ENCODE assay signal across 25 cellular contexts in the genomic region with DNA sequence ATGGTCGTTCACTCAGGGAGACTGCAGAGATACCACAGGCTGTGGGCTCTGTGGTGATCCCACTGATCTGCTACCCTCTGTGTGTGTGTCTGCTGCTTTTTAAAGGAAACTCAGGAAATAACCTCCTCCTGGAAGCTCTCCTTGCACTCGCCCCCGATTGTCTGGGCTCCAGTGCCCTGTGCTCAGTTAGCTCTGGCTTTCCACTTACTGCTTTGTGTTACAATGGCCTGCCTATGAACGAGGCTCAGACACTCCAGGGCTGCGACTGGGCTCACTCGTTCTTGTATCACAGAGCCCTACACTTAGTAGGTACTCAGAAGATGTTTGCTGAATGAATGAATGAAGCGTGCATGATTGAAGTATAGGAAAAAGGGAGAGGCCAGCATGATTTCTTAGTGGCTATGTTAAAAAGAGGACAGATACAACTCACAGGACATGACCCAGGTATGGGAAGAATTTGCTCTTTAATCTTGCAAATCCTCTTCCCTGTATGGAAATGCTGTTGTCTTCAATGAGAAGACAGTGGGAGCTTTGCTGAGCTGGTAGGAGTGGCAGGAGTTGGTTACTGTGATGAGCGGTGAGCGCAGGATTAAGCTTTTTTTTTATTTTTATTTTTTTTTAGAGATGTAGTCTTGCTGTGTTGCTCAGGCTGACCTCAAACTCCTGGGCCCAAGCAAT. TPM values are rescaled to one million over a fixed set of nuclear protein-coding genes. Genes with fewer than 3 reads are reported as not detected.
DNase-seq lines count a peak whose midpoint lies in the region; ATAC-seq and TF ChIP-seq lines count a peak whose summit lies in the region.
"Had no signal": no experiment of that assay in that cellular context is flagged by ENCODE, and none has a peak within 500 bp of the region (broad histone marks: within the 10 kb centered on the region; RNA-seq: fewer than 3 reads in every experiment).

No MANE protein-coding gene starts in this region.

- ATAC-seq in activated naive CD8-positive, alpha-beta T cell treated with anti-CD3 and anti-CD28 coated beads, Interleukin-2, amount 10 ng/mL, durations not matched to agents 7 days and 5 days (ENCODE audit: low read depth): no peak
- ATAC-seq in activated naive CD8-positive, alpha-beta T cell treated with anti-CD3 and anti-CD28 coated beads, Interleukin-2, amount 50 U/mL, for 24 hours: no peak
- no peak for ATAC-seq in GM21526 (IDR thresholded peaks at IDR 0.05; ENCODE audit: low FRiP score, unreplicated experiment)
- ATAC-seq in GM19467 (IDR thresholded peaks at IDR 0.05; ENCODE audit: unreplicated experiment): no peak
- ATAC-seq: HCT116 had no signal

- H3K27me3 Mint-ChIP-seq in activated naive CD8-positive, alpha-beta T cell treated with anti-CD3 and anti-CD28 coated beads, Interleukin-2, amount 10 ng/mL, durations not matched to agents 7 days and 5 days: no peaks in the 10 kb centered on the region
- H3K27me3 Mint-ChIP-seq in activated naive CD8-positive, alpha-beta T cell treated with anti-CD3 and anti-CD28 coated beads, Interleukin-2, amount 50 U/mL, for 24 hours: no peaks in the 10 kb centered on the region
- H3K27me3 Mint-ChIP-seq in endothelial cell (ENCODE audit: unreplicated experiment) (peaks cover 3% of the 10 kb centered on the region), nephron progenitor cell (ENCODE audit: low read depth, poor library complexity) (peaks cover 5% of the 10 kb centered on the region)
- H3K27me3 Mint-ChIP-seq: CD4-positive, alpha-beta T cell had no signal

- no peaks in the 10 kb centered on the region for H3K9me3 ChIP-seq in HUES6 (ENCODE audit: control insufficient read depth, insufficient read depth, low read depth, low read length)
- H3K9me3 ChIP-seq: BLaER1, MG63, Peyer's patch, SJCRH30 had no signal

- peaks cover 16% of the 10 kb centered on the region for H3K4me1 Mint-ChIP-seq in activated naive CD8-positive, alpha-beta T cell treated with anti-CD3 and anti-CD28 coated beads, Interleukin-2, amount 10 ng/mL, durations not matched to agents 7 days and 5 days
- H3K4me1 Mint-ChIP-seq in activated naive CD8-positive, alpha-beta T cell treated with anti-CD3 and anti-CD28 coated beads, Interleukin-2, amount 50 U/mL, for 24 hours: peaks cover 3% of the 10 kb centered on the region
- peaks cover 41% of the 10 kb centered on the region for H3K4me1 Mint-ChIP-seq in endothelial cell (ENCODE audit: unreplicated experiment)
- H3K4me1 Mint-ChIP-seq in nephron progenitor cell: peaks cover 30% of the 10 kb centered on the region

- no peak overlapping the region for H3K9ac ChIP-seq in HUES6 (ENCODE audit: low read length)
- H3K9ac ChIP-seq: BLaER1 had no signal

- H3K4me3 ChIP-seq in HUES6 (ENCODE audit: low read depth, low read length): peak overlapping the region; percentile 14; the same call in 1 of the 2 replicates
- H3K4me3 ChIP-seq: BLaER1, MG63, Peyer's patch, SJCRH30 had no signal

- no peak overlapping the region for H3K4me3 Mint-ChIP-seq in activated naive CD8-positive, alpha-beta T cell treated with anti-CD3 and anti-CD28 coated beads, Interleukin-2, amount 10 ng/mL, durations not matched to agents 7 days and 5 days
- H3K4me3 Mint-ChIP-seq in activated naive CD8-positive, alpha-beta T cell treated with anti-CD3 and anti-CD28 coated beads, Interleukin-2, amount 50 U/mL, for 24 hours: no peak overlapping the region
- no peak overlapping the region for H3K4me3 Mint-ChIP-seq in endothelial cell (ENCODE audit: unreplicated experiment)
- no peak overlapping the region for H3K4me3 Mint-ChIP-seq in nephron progenitor cell
- H3K4me3 Mint-ChIP-seq: CD4-positive, alpha-beta T cell had no signal

- no peaks in the 10 kb centered on the region for H3K36me3 ChIP-seq in HUES6 (ENCODE audit: control insufficient read depth, insufficient read depth, low read length)
- H3K36me3 ChIP-seq: BLaER1, MG63, Peyer's patch, SJCRH30 had no signal

- peaks cover 15% of the 10 kb centered on the region for H3K4me1 ChIP-seq in HUES6 (ENCODE audit: control insufficient read depth, insufficient read depth, low read length)
- H3K4me1 ChIP-seq: Peyer's patch, SJCRH30 had no signal

- H3K27ac Mint-ChIP-seq in activated naive CD8-positive, alpha-beta T cell treated with anti-CD3 and anti-CD28 coated beads, Interleukin-2, amount 10 ng/mL, durations not matched to agents 7 days and 5 days: peak overlapping the region; percentile 47
- H3K27ac Mint-ChIP-seq in activated naive CD8-positive, alpha-beta T cell treated with anti-CD3 and anti-CD28 coated beads, Interleukin-2, amount 50 U/mL, for 24 hours: no peak overlapping the region
- H3K27ac Mint-ChIP-seq in endothelial cell (ENCODE audit: unreplicated experiment): peak overlapping the region; percentile 91
- H3K27ac Mint-ChIP-seq in nephron progenitor cell: peak overlapping the region; percentile 43
- H3K27ac Mint-ChIP-seq: CD4-positive, alpha-beta T cell had no signal

- POLR2A ChIA-PET in activated naive CD8-positive, alpha-beta T cell treated with anti-CD3 and anti-CD28 coated beads, Interleukin-2, amount 10 ng/mL, durations not matched to agents 7 days and 5 days (lab: Charles Lee): no interaction called here

- DNase-seq in activated naive CD8-positive, alpha-beta T cell treated with anti-CD3 and anti-CD28 coated beads, Interleukin-2, amount 10 ng/mL, durations not matched to agents 7 days and 5 days: no peak
- DNase-seq in activated naive CD8-positive, alpha-beta T cell treated with anti-CD3 and anti-CD28 coated beads, Interleukin-2, amount 50 U/mL, for 24 hours: no peak
- DNase-seq in endothelial cell (ENCODE audit: low spot score) (peak; percentile 28), nephron progenitor cell (no peak), NOMO-1 treated with DMSO at 0.1 percent for 48 hours (lab: John Stamatoyannopoulos, UW; ENCODE audit: unreplicated experiment) (no peak)
- DNase-seq: ACHN; CD4-positive, alpha-beta T cell; COR-L47; DMS79; Kasumi-1; MG63; NCI-H1417; NCI-H1694 treated with DMSO at 0.1 percent for 48 hours; NCI-H2081 treated with DMSO at 0.1 percent for 48 hours; NCI-H2171 treated with DMSO at 0.1 percent for 48 hours; NCI-H524 treated with DMSO at 0.1 percent for 48 hours; NCI-H82; Peyer's patch; SJCRH30 had no signal

- H3K27ac ChIP-seq in HUES6 (ENCODE audit: low read depth, low read length): peak overlapping the region; percentile 46; the same call in 1 of the 2 replicates
- H3K27ac ChIP-seq: 22Rv1, BLaER1, Peyer's patch, SJCRH30 had no signal

- TF ChIP-seq CTCF in endothelial cell (IDR thresholded peaks at IDR 0.05; ENCODE audit: unreplicated experiment) (no peak), nephron progenitor cell (IDR thresholded peaks at IDR 0.05) (no peak)

- no peaks in the 10 kb centered on the region for H3K27me3 ChIP-seq in HUES6 (ENCODE audit: control insufficient read depth, insufficient read depth, low read length)
- H3K27me3 ChIP-seq: BLaER1, MG63, Peyer's patch, SJCRH30 had no signal

- no peaks in the 10 kb centered on the region for H3K36me3 Mint-ChIP-seq in activated naive CD8-positive, alpha-beta T cell treated with anti-CD3 and anti-CD28 coated beads, Interleukin-2, amount 10 ng/mL, durations not matched to agents 7 days and 5 days
- no peaks in the 10 kb centered on the region for H3K36me3 Mint-ChIP-seq in activated naive CD8-positive, alpha-beta T cell treated with anti-CD3 and anti-CD28 coated beads, Interleukin-2, amount 50 U/mL, for 24 hours (ENCODE audit: low read depth)
- H3K36me3 Mint-ChIP-seq in endothelial cell (ENCODE audit: low read depth, unreplicated experiment) (no peaks in the 10 kb centered on the region), nephron progenitor cell (ENCODE audit: low read depth) (peaks cover 32% of the 10 kb centered on the region)

- H3K9me3 Mint-ChIP-seq in activated naive CD8-positive, alpha-beta T cell treated with anti-CD3 and anti-CD28 coated beads, Interleukin-2, amount 10 ng/mL, durations not matched to agents 7 days and 5 days: no peaks in the 10 kb centered on the region
- no peaks in the 10 kb centered on the region for H3K9me3 Mint-ChIP-seq in activated naive CD8-positive, alpha-beta T cell treated with anti-CD3 and anti-CD28 coated beads, Interleukin-2, amount 50 U/mL, for 24 hours
- no peaks in the 10 kb centered on the region for H3K9me3 Mint-ChIP-seq in endothelial cell (ENCODE audit: unreplicated experiment)
- H3K9me3 Mint-ChIP-seq in nephron progenitor cell: no peaks in the 10 kb centered on the region
- H3K9me3 Mint-ChIP-seq: CD4-positive, alpha-beta T cell had no signal

RNA-seq across cellular contexts. Expression of gene B3GLCT, which starts 26.4 kb away (rescaled TPM):
- 1 to 10 TPM; 3.8 to 4.2 TPM for total RNA-seq in activated naive CD8-positive, alpha-beta T cell treated with anti-CD3 and anti-CD28 coated beads, Interleukin-2, amount 10 ng/mL, durations not matched to agents 7 days and 5 days
- 9.8 TPM for total RNA-seq in endothelial cell (ENCODE audit: unreplicated experiment)
